2 cellular contexts compared by ENCODE assay signal in genomic region chr5:134088291-134088690, GRCh38.
TF ChIP-seq lines count a peak whose summit lies in the region.

No MANE protein-coding gene starts in this region.

TF ChIP-seq in SK-N-SH treated with all-trans-retinoic acid at 6 μM for 48 hours, 23 proteins besides CTCF, POLR2A, EP300 and RAD21 (continued from another document):
- TF ChIP-seq ZNF565 (CRISPR knock-in tag; conservative IDR thresholded peaks at IDR 0.05; ENCODE audit: low read depth) (no peak), TCF4 (CRISPR knock-in tag; IDR thresholded peaks at IDR 0.05; ENCODE audit: borderline replicate concordance) (no peak), OSR1 (CRISPR knock-in tag; IDR thresholded peaks at IDR 0.05) (no peak), CSDC2 (CRISPR knock-in tag; IDR thresholded peaks at IDR 0.05) (no peak), ZNF70 (CRISPR knock-in tag; IDR thresholded peaks at IDR 0.05) (no peak), ZFP3 (CRISPR knock-in tag; IDR thresholded peaks at IDR 0.05) (no peak)

TF ChIP-seq in SK-N-SH, 30 proteins besides CTCF, POLR2A, EP300 and RAD21 (continued from another document):
- TF ChIP-seq RCOR1 (IDR thresholded peaks at IDR 0.05; ENCODE audit: low read length) (no peak), RFX5 (IDR thresholded peaks at IDR 0.05; ENCODE audit: low read length) (no peak), FOSL2 (IDR thresholded peaks at IDR 0.05; ENCODE audit: borderline replicate concordance, low read depth) (no peak), MXI1 (IDR thresholded peaks at IDR 0.05; ENCODE audit: low read depth, low read length) (no peak), SIN3A (IDR thresholded peaks at IDR 0.05; ENCODE audit: borderline replicate concordance, low read depth, low read length) (no peak), TAF1 (IDR thresholded peaks at IDR 0.05; ENCODE audit: borderline replicate concordance, low read depth, low read length) (no peak), MAX (IDR thresholded peaks at IDR 0.05; ENCODE audit: low read depth) (no peak)
